11 cellular contexts compared by ENCODE assay signal in the genomic region with DNA sequence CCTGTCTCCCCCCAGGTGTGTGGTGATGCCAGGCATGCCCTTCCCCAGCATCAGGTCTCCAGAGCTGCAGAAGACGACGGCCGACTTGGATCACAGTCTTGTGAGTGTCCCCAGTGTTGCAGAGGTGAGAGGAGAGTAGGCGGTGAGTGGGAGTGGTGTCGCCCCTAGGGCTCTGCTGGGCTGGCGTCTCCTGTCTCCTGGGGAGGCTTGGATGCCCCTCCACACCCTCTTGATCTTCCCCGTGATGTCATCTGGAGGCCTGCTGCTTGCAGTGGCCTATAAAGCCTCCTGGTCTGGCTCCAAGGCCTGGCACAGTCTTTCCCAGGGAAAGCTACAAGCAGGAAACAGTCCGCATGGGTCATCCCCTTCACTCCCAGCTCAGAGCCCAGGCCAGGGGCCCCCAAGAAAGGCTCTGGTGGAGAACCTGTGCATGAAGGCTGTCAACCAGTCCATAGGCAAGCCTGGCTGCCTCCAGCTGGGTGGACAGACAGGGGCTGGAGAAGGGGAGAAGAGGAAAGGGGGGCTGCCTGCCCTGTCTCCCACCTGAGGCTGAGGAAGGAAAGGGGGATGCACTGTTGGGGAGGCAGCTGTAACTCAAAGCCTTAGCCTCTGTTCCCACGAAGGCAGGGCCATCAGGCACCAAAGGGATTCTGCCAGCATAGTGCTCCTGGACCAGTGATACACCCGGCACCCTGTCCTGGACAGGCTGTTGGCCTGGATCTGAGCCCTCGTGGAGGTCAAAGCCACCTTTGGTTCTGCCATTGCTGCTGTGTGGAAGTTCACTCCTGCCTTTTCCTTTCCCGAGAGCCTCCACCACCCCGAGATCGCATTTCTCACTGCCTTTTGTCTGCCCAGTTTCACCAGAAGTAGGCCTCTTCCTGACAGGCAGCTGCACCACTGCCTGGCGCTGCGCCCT. TPM values are rescaled to one million over a fixed set of nuclear protein-coding genes. Genes with fewer than 3 reads are reported as not detected.
A peak's percentile ranks its signal among the peaks of the same experiment; 100 is the strongest.
DNase-seq lines count a peak whose midpoint lies in the region; ATAC-seq and TF ChIP-seq lines count a peak whose summit lies in the region.
"Not testable (repeated sequence)": the region's sequence is repeated elsewhere in the genome, so short reads cannot be mapped to it uniquely, and the experiment has no call there.
"Had no signal": no experiment of that assay in that cellular context is flagged by ENCODE, and none has a peak within 500 bp of the region (broad histone marks: within the 10 kb centered on the region; RNA-seq: fewer than 3 reads in every experiment).

No MANE protein-coding gene starts in this region.

- H3K36me3 ChIP-seq in right lobe of liver, transverse colon: not testable (repeated sequence)

- in situ Hi-C loops in transverse colon (cut with MboI; ENCODE audit: low pct_ligation_motif_present in 1 of 4, low pct_unique_long_range_greater_than_20kb in 1 of 4, low sequenced_read_pairs in 3 of 4), result not testable (repeated sequence)

- H3K9me3 ChIP-seq in right lobe of liver, transverse colon: not testable (repeated sequence)

- TF ChIP-seq EP300 in transverse colon (IDR thresholded peaks at IDR 0.05; ENCODE audit: low read depth), result not testable (repeated sequence)

- not testable (repeated sequence) for TF ChIP-seq POLR2A in right lobe of liver (IDR thresholded peaks at IDR 0.05)
- peak; percentile 17 for TF ChIP-seq POLR2A in transverse colon (IDR thresholded peaks at IDR 0.05)

- WGBS in right lobe of liver (ENCODE audit: insufficient coverage, low coverage, low lambda C conversion rate, missing lambda C conversion rate), result 73% methylated on average over 14 of the region's 16 CpGs
- WGBS in transverse colon (ENCODE audit: low coverage in 1 of 2), 2 donors, result 77% methylated on average over 16 of the region's 16 CpGs; no CpG with 5 or more reads in 1 of the 2 donors

- not testable (repeated sequence) for H3K9me3 Mint-ChIP-seq in Calu3 (ENCODE audit: low read depth, unreplicated experiment); activated T-cell treated with anti-CD3 and anti-CD28 coated beads, Interleukin-2, amount 50 U/mL, for 24 hours; osteocyte (ENCODE audit: unreplicated experiment)

- H3K4me3 ChIP-seq in LNCaP clone FGC (ENCODE audit: low read depth, low read length); coronary artery; right lobe of liver; transverse colon: not testable (repeated sequence)

- ATAC-seq in right lobe of liver, result not testable (repeated sequence)

- H3K4me3 Mint-ChIP-seq in Calu3 (ENCODE audit: low read depth, unreplicated experiment); activated T-cell treated with anti-CD3 and anti-CD28 coated beads, Interleukin-2, amount 50 U/mL, for 24 hours; osteocyte (ENCODE audit: unreplicated experiment): not testable (repeated sequence)

- intact Hi-C loops in Calu3 (cut with micrococcal nuclease; ENCODE audit: unreplicated experiment); right lobe of liver (cut with DNase I); transverse colon (cut with DNase I; ENCODE audit: low total_unique reads): not testable (repeated sequence)

- not testable (repeated sequence) for DNase-seq in Calu3; activated T-cell treated with anti-CD3 and anti-CD28 coated beads, Interleukin-2, amount 50 U/mL, for 24 hours; transverse colon
- DNase-seq in LNCaP clone FGC (ENCODE audit: low read depth), result peak; percentile 31
- DNase-seq in coronary artery (ENCODE audit: low spot score), result peak; percentile 75
- DNase-seq in glomerular visceral epithelial cell (ENCODE audit: extremely low spot score), result peak; percentile 9
- peak in 2 of 3 donors; percentile 53 to 60 for DNase-seq in right lobe of liver
- DNase-seq in osteocyte (ENCODE audit: extremely low spot score, unreplicated experiment), result peak; percentile 84

- not testable (repeated sequence) for H3K27me3 ChIP-seq in right lobe of liver, transverse colon

- H3K4me1 Mint-ChIP-seq in Calu3 (ENCODE audit: low read depth, unreplicated experiment); activated T-cell treated with anti-CD3 and anti-CD28 coated beads, Interleukin-2, amount 50 U/mL, for 24 hours (ENCODE audit: low read depth); osteocyte (ENCODE audit: unreplicated experiment): not testable (repeated sequence)

- H3K27ac Mint-ChIP-seq in Calu3 (ENCODE audit: unreplicated experiment), result peak overlapping the region; percentile 64
- H3K27ac Mint-ChIP-seq in activated T-cell treated with anti-CD3 and anti-CD28 coated beads, Interleukin-2, amount 50 U/mL, for 24 hours, result peak overlapping the region; percentile 15
- H3K27ac Mint-ChIP-seq in osteocyte (ENCODE audit: unreplicated experiment), result not testable (repeated sequence)

- not testable (repeated sequence) for H3K27ac ChIP-seq in coronary artery, right lobe of liver, transverse colon

- TF ChIP-seq CTCF in Calu3 (IDR thresholded peaks at IDR 0.05; ENCODE audit: unreplicated experiment); LNCaP clone FGC (IDR thresholded peaks at IDR 0.05; ENCODE audit: control insufficient read depth, extremely low read depth, insufficient read depth); coronary artery (IDR thresholded peaks at IDR 0.05); right lobe of liver (IDR thresholded peaks at IDR 0.05); osteocyte (IDR thresholded peaks at IDR 0.05); transverse colon (IDR thresholded peaks at IDR 0.05): not testable (repeated sequence)

- H3K36me3 Mint-ChIP-seq in Calu3 (ENCODE audit: insufficient read depth, unreplicated experiment); activated T-cell treated with anti-CD3 and anti-CD28 coated beads, Interleukin-2, amount 50 U/mL, for 24 hours (ENCODE audit: low read depth); osteocyte (ENCODE audit: unreplicated experiment): not testable (repeated sequence)

- not testable (repeated sequence) for H3K27me3 Mint-ChIP-seq in Calu3 (ENCODE audit: unreplicated experiment); activated T-cell treated with anti-CD3 and anti-CD28 coated beads, Interleukin-2, amount 50 U/mL, for 24 hours; osteocyte (ENCODE audit: unreplicated experiment)

- not testable (repeated sequence) for BruUV-seq in Calu3 (replicated peaks; lab: Mats Ljungman, UMichigan)

- CTCF ChIA-PET in Calu3 (lab: Charles Lee), result not testable (repeated sequence)

- not testable (repeated sequence) for H3K4me1 ChIP-seq in right lobe of liver, transverse colon

RNA-seq across cellular contexts. Expression of a gene that starts 53.6 kb away (rescaled TPM):
- total RNA-seq in Calu3 (2022), result 0.42 TPM in 1 of 2 replicates, not detected in the other
- under 1 TPM in 5 of 6 experiments, not detected in 1; 0.05 to 0.64 (median 0.15) TPM for total RNA-seq in right lobe of liver
- total RNA-seq in osteocyte, result 0.37 and 0.56 TPM in 2 replicates
- total RNA-seq in transverse colon, result 10 to 100 TPM in 1 of 4 donors, under 1 TPM in 2, not detected in 1; 0.16 to 35.4 (median 0.27) TPM
- total RNA-seq: HT1080, M059J, RPMI7951 had no signal
